In the genomic region with DNA sequence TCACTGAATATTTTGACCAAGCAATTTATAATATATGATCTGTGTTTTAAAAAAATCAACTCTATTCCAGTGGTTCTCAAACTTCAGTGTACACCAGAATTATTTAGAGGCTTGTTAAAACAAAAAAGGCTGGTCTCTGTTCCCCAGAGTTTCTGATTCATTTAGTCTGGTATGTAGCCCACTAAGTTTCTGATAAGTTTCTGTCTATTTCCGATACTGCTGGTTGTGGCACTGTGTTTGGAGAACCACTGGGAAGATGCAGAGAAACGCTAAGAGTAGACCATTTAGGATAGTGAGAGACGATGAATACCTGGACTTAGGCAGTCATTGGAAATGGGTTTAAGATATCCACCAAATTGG, we compare ENCODE assay signal across 31 cellular contexts.
"Had no signal": no experiment of that assay in that cellular context is flagged by ENCODE, and none has a peak within 500 bp of the region (broad histone marks: within the 10 kb centered on the region; RNA-seq: fewer than 3 reads in every experiment).

No MANE protein-coding gene starts in this region.

- H3K27ac Mint-ChIP-seq: activated B cell treated with CpG ODN at 0.5 μM for 24 hours; activated CD4-positive, alpha-beta memory T cell treated with anti-CD3 and anti-CD28 coated beads for 36 hours; activated naive CD4-positive, alpha-beta T cell treated with anti-CD3 and anti-CD28 coated beads, Interleukin-2, amount 10 ng/mL, durations not matched to agents 7 days and 5 days; activated naive CD8-positive, alpha-beta T cell treated with anti-CD3 and anti-CD28 coated beads, Interleukin-2, amount 10 ng/mL, durations not matched to agents 7 days and 5 days; activated T-helper 1 cell treated with anti-CD3 and anti-CD28 coated beads, Interleukin-12 subunit alpha, Interleukin-12 subunit beta, Interleukin-2, Interleukin-4 antibody, amounts not matched to agents 30 ng/mL and 10 ng/mL and 1 ng/mL, durations not matched to agents 14 hours and 24 hours and 36 hours; IgD-negative memory B cell had no signal

- H3K4me3 ChIP-seq: adrenal gland, MG63, SJCRH30, SK-N-MC had no signal

- H3K9me3 ChIP-seq: adrenal gland, MG63, SJCRH30 had no signal

- H3K36me3 Mint-ChIP-seq: activated CD4-positive, alpha-beta memory T cell treated with anti-CD3 and anti-CD28 coated beads for 36 hours; activated naive CD4-positive, alpha-beta T cell treated with anti-CD3 and anti-CD28 coated beads, Interleukin-2, amount 10 ng/mL, durations not matched to agents 7 days and 5 days; activated naive CD8-positive, alpha-beta T cell treated with anti-CD3 and anti-CD28 coated beads, Interleukin-2, amount 10 ng/mL, durations not matched to agents 7 days and 5 days; IgD-negative memory B cell had no signal

- H3K27me3 Mint-ChIP-seq: activated B cell treated with CpG ODN at 0.5 μM for 24 hours; activated CD4-positive, alpha-beta memory T cell treated with anti-CD3 and anti-CD28 coated beads for 36 hours; activated naive CD4-positive, alpha-beta T cell treated with anti-CD3 and anti-CD28 coated beads, Interleukin-2, amount 10 ng/mL, durations not matched to agents 7 days and 5 days; activated naive CD8-positive, alpha-beta T cell treated with anti-CD3 and anti-CD28 coated beads, Interleukin-2, amount 10 ng/mL, durations not matched to agents 7 days and 5 days had no signal

- H3K4me1 ChIP-seq: adrenal gland, SJCRH30 had no signal

- H3K27me3 ChIP-seq: adrenal gland, brain microvascular endothelial cell, MG63 had no signal

- H3K9me3 Mint-ChIP-seq: activated B cell treated with CpG ODN at 0.5 μM for 24 hours; activated T-helper 1 cell treated with anti-CD3 and anti-CD28 coated beads, Interleukin-12 subunit alpha, Interleukin-12 subunit beta, Interleukin-2, Interleukin-4 antibody, amounts not matched to agents 30 ng/mL and 10 ng/mL and 1 ng/mL, durations not matched to agents 14 hours and 24 hours and 36 hours had no signal

- H3K4me1 Mint-ChIP-seq: activated B cell treated with CpG ODN at 0.5 μM for 24 hours; activated naive CD4-positive, alpha-beta T cell treated with anti-CD3 and anti-CD28 coated beads, Interleukin-2, amount 10 ng/mL, durations not matched to agents 7 days and 5 days; activated naive CD8-positive, alpha-beta T cell treated with anti-CD3 and anti-CD28 coated beads, Interleukin-2, amount 10 ng/mL, durations not matched to agents 7 days and 5 days; IgD-negative memory B cell had no signal

- FAIRE-seq: TTC549 had no signal

- H3K4me3 Mint-ChIP-seq: activated B cell treated with CpG ODN at 0.5 μM for 24 hours; activated CD4-positive, alpha-beta memory T cell treated with anti-CD3 and anti-CD28 coated beads for 36 hours; activated naive CD4-positive, alpha-beta T cell treated with anti-CD3 and anti-CD28 coated beads, Interleukin-2, amount 10 ng/mL, durations not matched to agents 7 days and 5 days; activated naive CD8-positive, alpha-beta T cell treated with anti-CD3 and anti-CD28 coated beads, Interleukin-2, amount 10 ng/mL, durations not matched to agents 7 days and 5 days; activated T-cell treated with anti-CD3 and anti-CD28 coated beads, Interleukin-2, amount 50 U/mL, for 4 hours; activated T-helper 1 cell treated with anti-CD3 and anti-CD28 coated beads, Interleukin-12 subunit alpha, Interleukin-12 subunit beta, Interleukin-2, Interleukin-4 antibody, amounts not matched to agents 30 ng/mL and 10 ng/mL and 1 ng/mL, durations not matched to agents 14 hours and 24 hours and 36 hours; IgD-negative memory B cell had no signal

- DNase-seq: activated B cell treated with CpG ODN at 0.5 μM for 24 hours; activated CD4-positive, alpha-beta memory T cell treated with anti-CD3 and anti-CD28 coated beads for 36 hours; activated CD4-positive, alpha-beta T cell treated with anti-CD3 and anti-CD28 coated beads for 4 hours; activated CD4-positive, alpha-beta T cell treated with anti-CD3 and anti-CD28 coated beads, Interleukin-2, amount 50 U/mL, for 1 hour; activated CD4-positive, CD25-positive, alpha-beta regulatory T cell treated with anti-CD3 and anti-CD28 coated beads, Interleukin-2, amount 50 U/mL, for 72 hours; activated CD8-positive, alpha-beta memory T cell treated with anti-CD3 and anti-CD28 coated beads, Interleukin-2, amount 50 U/mL, for 4 hours; activated naive CD4-positive, alpha-beta T cell treated with anti-CD3 and anti-CD28 coated beads, Interleukin-2, amount 10 ng/mL, durations not matched to agents 7 days and 5 days; activated naive CD8-positive, alpha-beta T cell treated with anti-CD3 and anti-CD28 coated beads, Interleukin-2, amount 10 ng/mL, durations not matched to agents 7 days and 5 days; activated T-cell treated with anti-CD3 and anti-CD28 coated beads for 4 hours; activated T-cell treated with anti-CD3 and anti-CD28 coated beads, Interleukin-2, amount 50 U/mL, for 4 hours; adrenal gland; brain microvascular endothelial cell; Kasumi-1; KG1; NCI-H1048; NCI-H1105 treated with DMSO at 0.1 percent for 48 hours; NCI-H1436; NCI-H1694 treated with DMSO at 0.1 percent for 48 hours; NCI-H2029; NCI-H345; NCI-H524 treated with DMSO at 0.1 percent for 48 hours; SHP77; SJCRH30; T1000 had no signal

- H3K36me3 ChIP-seq: adrenal gland, brain microvascular endothelial cell, SJCRH30 had no signal

- ATAC-seq: activated T-cell treated with anti-CD3 and anti-CD28 coated beads, Interleukin-2, amount 50 U/mL, for 4 hours; Panc1 had no signal

- H3K27ac ChIP-seq: adrenal gland, brain microvascular endothelial cell, SJCRH30, SK-N-MC, VCaP had no signal
